Comparison of ENCODE assay signal across 7 cellular contexts in genomic region chr13:42574435-42575311, GRCh38. TPM values are rescaled to one million over a fixed set of nuclear protein-coding genes. Genes with fewer than 3 reads are reported as not detected.
DNase-seq lines count a peak whose midpoint lies in the region; ATAC-seq and TF ChIP-seq lines count a peak whose summit lies in the region.

No MANE protein-coding gene starts in this region.

- ATAC-seq in HG03097 (IDR thresholded peaks at IDR 0.05; ENCODE audit: low FRiP score, unreplicated experiment) = peak; percentile 42
- ATAC-seq in foreskin keratinocyte = peak; percentile 27

- no peaks in the 10 kb centered on the region for H3K4me1 ChIP-seq in foreskin keratinocyte

- peaks cover 88% of the 10 kb centered on the region for H3K27me3 ChIP-seq in foreskin keratinocyte

- H3K27ac ChIP-seq in foreskin keratinocyte = no peak overlapping the region

- TF ChIP-seq CTCF in foreskin keratinocyte (conservative IDR thresholded peaks at IDR 0.05) = no peak

- TF ChIP-seq POLR2A in erythroblast (IDR thresholded peaks at IDR 0.05; ENCODE audit: low read length) = no peak

- DNase-seq in GM19238 (ENCODE audit: insufficient read length, low spot score) (peak; percentile 61), foreskin keratinocyte (no peak), erythroblast (lab: John Stamatoyannopoulos, UW) (no peak), NOMO-1 treated with DMSO at 0.1 percent for 48 hours (lab: John Stamatoyannopoulos, UW; ENCODE audit: unreplicated experiment) (no peak)
- peak; percentile 42 to 48 (median 43) for DNase-seq in activated CD8-positive, alpha-beta memory T cell treated with anti-CD3 and anti-CD28 coated beads for 48 hours (ENCODE audit: low read depth in 2 of 3, low spot score in 2 of 3)
- DNase-seq in stimulated activated CD4-positive, alpha-beta T cell treated with anti-CD3 and anti-CD28 coated beads, Interleukin-12 subunit alpha, Interleukin-12 subunit beta, amount 100 ng/mL, for 4 hours = peak; percentile 65

RNA-seq across cellular contexts. Expression of gene TNFSF11, which starts 0.7 kb away (rescaled TPM):
- not detected in 2 replicates for total RNA-seq in foreskin keratinocyte
- polyA plus RNA-seq in foreskin keratinocyte = not detected in 2 replicates

Comparison
In these comparisons a context has a peak if more than half of its experiments do, and no peak if none do; other contexts are left out.
1. DNase-seq: peak in GM19238 (single experiment), activated CD8-positive, alpha-beta memory T cell treated with anti-CD3 and anti-CD28 coated beads for 48 hours (3 of 3) and stimulated activated CD4-positive, alpha-beta T cell treated with anti-CD3 and anti-CD28 coated beads, Interleukin-12 subunit alpha, Interleukin-12 subunit beta, amount 100 ng/mL, for 4 hours (single experiment); none in foreskin keratinocyte (0 of 2), erythroblast (0 of 2) and NOMO-1 treated with DMSO at 0.1 percent for 48 hours (single experiment).